ENCODE assay signal across 3 cellular contexts in genomic region chr13:21100211-21100610, GRCh38.
TF ChIP-seq lines count a peak whose summit lies in the region.

No MANE protein-coding gene starts in this region.

TF ChIP-seq in SK-N-SH, 30 proteins besides CTCF, POLR2A, EP300 and RAD21:
- TF ChIP-seq USF2 (IDR thresholded peaks at IDR 0.05; ENCODE audit: borderline replicate concordance, low read depth, low read length), result no peak
- TF ChIP-seq, protein P1, sequence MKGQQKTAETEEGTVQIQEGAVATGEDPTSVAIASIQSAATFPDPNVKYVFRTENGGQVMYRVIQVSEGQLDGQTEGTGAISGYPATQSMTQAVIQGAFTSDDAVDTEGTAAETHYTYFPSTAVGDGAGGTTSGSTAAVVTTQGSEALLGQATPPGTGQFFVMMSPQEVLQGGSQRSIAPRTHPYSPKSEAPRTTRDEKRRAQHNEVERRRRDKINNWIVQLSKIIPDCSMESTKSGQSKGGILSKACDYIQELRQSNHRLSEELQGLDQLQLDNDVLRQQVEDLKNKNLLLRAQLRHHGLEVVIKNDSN (IDR thresholded peaks at IDR 0.05; ENCODE audit: borderline replicate concordance, low read depth), result no peak
- TF ChIP-seq POLR2AphosphoS5 (IDR thresholded peaks at IDR 0.05; ENCODE audit: low read depth, low read length), result no peak

TF ChIP-seq in SK-N-SH treated with all-trans-retinoic acid at 6 μM for 48 hours, 23 proteins besides CTCF, POLR2A, EP300 and RAD21:
- TF ChIP-seq TSHZ2 (CRISPR knock-in tag; IDR thresholded peaks at IDR 0.05) (no peak), ESRRG (CRISPR knock-in tag; IDR thresholded peaks at IDR 0.05) (no peak), RARB (CRISPR knock-in tag; IDR thresholded peaks at IDR 0.05) (no peak), ZNF70 (CRISPR knock-in tag; IDR thresholded peaks at IDR 0.05) (no peak), ZFP3 (CRISPR knock-in tag; IDR thresholded peaks at IDR 0.05) (no peak), ZFP30 (CRISPR knock-in tag; IDR thresholded peaks at IDR 0.05) (no peak), GLIS3 (CRISPR knock-in tag; IDR thresholded peaks at IDR 0.05) (no peak), SNAI2 (CRISPR knock-in tag; IDR thresholded peaks at IDR 0.05) (no peak), ISL1 (CRISPR knock-in tag; IDR thresholded peaks at IDR 0.05) (no peak), ZNF565 (CRISPR knock-in tag; conservative IDR thresholded peaks at IDR 0.05; ENCODE audit: low read depth) (no peak), TCF4 (CRISPR knock-in tag; IDR thresholded peaks at IDR 0.05; ENCODE audit: borderline replicate concordance) (no peak), OSR1 (CRISPR knock-in tag; IDR thresholded peaks at IDR 0.05) (no peak)
- TF ChIP-seq, protein P2, sequence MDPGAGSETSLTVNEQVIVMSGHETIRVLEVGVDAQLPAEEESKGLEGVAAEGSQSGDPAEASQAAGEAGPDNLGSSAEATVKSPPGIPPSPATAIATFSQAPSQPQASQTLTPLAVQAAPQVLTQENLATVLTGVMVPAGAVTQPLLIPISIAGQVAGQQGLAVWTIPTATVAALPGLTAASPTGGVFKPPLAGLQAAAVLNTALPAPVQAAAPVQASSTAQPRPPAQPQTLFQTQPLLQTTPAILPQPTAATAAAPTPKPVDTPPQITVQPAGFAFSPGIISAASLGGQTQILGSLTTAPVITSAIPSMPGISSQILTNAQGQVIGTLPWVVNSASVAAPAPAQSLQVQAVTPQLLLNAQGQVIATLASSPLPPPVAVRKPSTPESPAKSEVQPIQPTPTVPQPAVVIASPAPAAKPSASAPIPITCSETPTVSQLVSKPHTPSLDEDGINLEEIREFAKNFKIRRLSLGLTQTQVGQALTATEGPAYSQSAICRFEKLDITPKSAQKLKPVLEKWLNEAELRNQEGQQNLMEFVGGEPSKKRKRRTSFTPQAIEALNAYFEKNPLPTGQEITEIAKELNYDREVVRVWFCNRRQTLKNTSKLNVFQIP (CRISPR knock-in tag; IDR thresholded peaks at IDR 0.05; ENCODE audit: borderline replicate concordance, low read depth), result no peak

TF ChIP-seq in HepG2, 621 proteins besides CTCF, POLR2A, EP300 and RAD21:
- TF ChIP-seq IRF2 (CRISPR knock-in tag; IDR thresholded peaks at IDR 0.05), result no peak
- no peak for TF ChIP-seq ZNF44 (CRISPR knock-in tag; IDR thresholded peaks at IDR 0.05)
